In the genomic region with DNA sequence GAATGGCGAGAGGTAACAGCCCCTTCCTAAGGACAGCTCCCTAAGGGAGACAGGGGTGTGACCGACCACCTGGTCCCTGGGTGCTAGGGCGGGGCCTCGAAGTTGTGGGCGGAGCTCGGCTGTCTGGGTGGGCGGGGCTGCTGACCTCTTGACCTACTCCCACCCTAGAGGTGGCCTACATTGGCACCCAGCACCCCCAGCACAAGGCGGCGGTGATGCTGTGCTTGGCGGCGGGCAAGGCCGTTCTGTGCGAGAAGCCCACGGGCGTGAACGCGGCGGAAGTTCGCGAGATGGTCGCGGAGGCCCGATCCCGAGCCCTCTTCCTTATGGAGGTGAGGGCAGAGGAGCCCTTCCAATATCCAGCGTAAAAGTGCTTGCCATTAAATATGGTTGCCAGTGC, we compare ENCODE assay signal across 32 cellular contexts. TPM values are rescaled to one million over a fixed set of nuclear protein-coding genes. Genes with fewer than 3 reads are reported as not detected.
"Had no signal": no experiment of that assay in that cellular context is flagged by ENCODE, and none has a peak within 500 bp of the region (broad histone marks: within the 10 kb centered on the region; RNA-seq: fewer than 3 reads in every experiment).

No MANE protein-coding gene starts in this region.

- H2AFZ ChIP-seq: parathyroid adenoma had no signal

- DNase-seq: hypothalamus; immature natural killer cell; left ventricle myocardium inferior; mesendoderm; mucosa of descending colon; naive thymus-derived CD4-positive, alpha-beta T cell; nucleus accumbens; psoas muscle; right lobe of liver; stimulated activated CD4-positive, alpha-beta T cell treated with anti-CD3 and anti-CD28 coated beads, Interleukin-1b, Interleukin-23, amount 100 ng/mL, for 48 hours; stimulated activated CD4-positive, alpha-beta T cell treated with anti-CD3 and anti-CD28 coated beads, Interleukin-2, amount 100 ng/mL, for 48 hours; stimulated activated CD4-positive, alpha-beta T cell treated with anti-CD3 and anti-CD28 coated beads, Interleukin-4, amount 100 ng/mL, for 4 hours; stimulated activated CD8-positive, alpha-beta memory T cell treated with anti-CD3 and anti-CD28 coated beads, Interleukin-4, amount 100 ng/mL, for 48 hours; stimulated activated naive CD4-positive, alpha-beta T cell treated with Interleukin-2 at 50 U/mL for 16 hours; stimulated activated naive CD8-positive, alpha-beta T cell treated with anti-CD3 and anti-CD28 coated beads, Interleukin-15, amount 100 ng/mL, for 72 hours; uterus had no signal

- H3K27me3 ChIP-seq: right lobe of liver, tibial nerve, uterus had no signal

- H3K27ac ChIP-seq: left ventricle myocardium inferior, parathyroid adenoma, psoas muscle, right lobe of liver, tibial nerve, uterus had no signal

- H3K9me3 ChIP-seq: psoas muscle, right lobe of liver, uterus had no signal

- H3K4me2 ChIP-seq: smooth muscle cell had no signal

- H3K9ac ChIP-seq: parathyroid adenoma had no signal

- FAIRE-seq: islet of Langerhans had no signal

- H3K4me3 ChIP-seq: left ventricle myocardium inferior, lung, mucosa of descending colon, psoas muscle, right lobe of liver, smooth muscle cell, tibial nerve, uterus had no signal

- H3K79me2 ChIP-seq: parathyroid adenoma had no signal

- H3K4me1 ChIP-seq: parathyroid adenoma, psoas muscle, uterus had no signal

- H3K36me3 ChIP-seq: left ventricle myocardium inferior, right lobe of liver, uterus had no signal

- ATAC-seq: mucosa of descending colon; naive thymus-derived CD4-positive, alpha-beta T cell; natural killer cell treated with Interleukin-12 subunit alpha and Interleukin-12 subunit beta and Interleukin-15 and Interleukin-18, amount 100 ng/mL, for 72 hours; psoas muscle; stimulated activated memory B cell treated with anti-CD40 and anti-IgM and Interleukin-4, amounts not matched to agents 10 μg/mL and 1 μg/mL and 100 μg/mL, for 72 hours; stimulated activated naive CD8-positive, alpha-beta T cell treated with anti-CD3 and anti-CD28 coated beads, Interleukin-15, amount 100 ng/mL, for 72 hours had no signal

RNA-seq across cellular contexts. Expression of gene DHDH, which starts 2.4 kb away (rescaled TPM):
- total RNA-seq: left ventricle myocardium inferior, lower leg skin, posterior vena cava, skeletal muscle tissue, ureter had no signal

RNA-seq across cellular contexts. Expression of gene TULP2, which starts 37.3 kb away (rescaled TPM):
- total RNA-seq: kidney epithelial cell; lower leg skin; myocyte; naive thymus-derived CD4-positive, alpha-beta T cell; natural killer cell treated with Interleukin-12 subunit alpha and Interleukin-12 subunit beta and Interleukin-15 and Interleukin-18, amount 100 ng/mL, for 72 hours; osteocyte; right lobe of liver; skeletal muscle tissue; smooth muscle cell; temporal lobe; ureter had no signal
- polyA plus RNA-seq: immature natural killer cell; naive thymus-derived CD4-positive, alpha-beta T cell; neural cell had no signal
